Comparison of ENCODE assay signal across 26 cellular contexts in genomic region chr3:139198929-139199328, GRCh38.
DNase-seq lines count a peak whose midpoint lies in the region; ATAC-seq, FAIRE-seq and TF ChIP-seq lines count a peak whose summit lies in the region.
"Had no signal": no experiment of that assay in that cellular context is flagged by ENCODE, and none has a peak within 500 bp of the region (broad histone marks: within the 10 kb centered on the region; RNA-seq: fewer than 3 reads in every experiment).

No MANE protein-coding gene starts in this region.

- no peaks in the 10 kb centered on the region for H3K36me3 ChIP-seq in right lobe of liver
- no peaks in the 10 kb centered on the region for H3K36me3 ChIP-seq in HepG2 (replicated peaks in 1 of 2; ENCODE audit: control insufficient read depth in 1 of 2, insufficient read depth in 2 of 2, low read length in 2 of 2)
- H3K36me3 ChIP-seq in thyroid gland: no peaks in the 10 kb centered on the region
- H3K36me3 ChIP-seq: pancreas, tibial artery had no signal

- H2AFZ ChIP-seq in HepG2 (ENCODE audit: low read length): no peak overlapping the region

- BruUV-seq in HepG2 (replicated peaks; lab: Mats Ljungman, UMichigan): no TSS peak

- H3K79me2 ChIP-seq in HepG2 (ENCODE audit: insufficient read depth, low read length): no peaks in the 10 kb centered on the region

- no peaks in the 10 kb centered on the region for H4K20me1 ChIP-seq in HepG2 (ENCODE audit: insufficient read depth, low read length)

- no peak overlapping the region for H3K4me3 Mint-ChIP-seq in activated naive CD4-positive, alpha-beta T cell treated with anti-CD3 and anti-CD28 coated beads, Interleukin-2, amount 10 ng/mL, durations not matched to agents 7 days and 5 days
- H3K4me3 Mint-ChIP-seq: activated CD4-positive, alpha-beta memory T cell treated with anti-CD3 and anti-CD28 coated beads, Interleukin-2, amount 10 ng/mL, durations not matched to agents 7 days and 5 days; naive B cell; stimulated activated memory B cell treated with anti-CD40 and anti-IgM and Interleukin-4, amounts not matched to agents 10 μg/mL and 1 μg/mL and 100 μg/mL, for 72 hours had no signal

- POLR2A ChIA-PET in HepG2 (lab: Yijun Ruan, JAX) (no interaction called here), RWPE1 (lab: Yijun Ruan, JAX; ENCODE audit: low non-redundant PET) (no interaction called here)

- TF ChIP-seq CTCF in right lobe of liver (IDR thresholded peaks at IDR 0.05): no peak
- TF ChIP-seq CTCF in HepG2 (CRISPR knock-in tag; IDR thresholded peaks at IDR 0.05): no peak
- no peak for TF ChIP-seq CTCF in RWPE1 (conservative IDR thresholded peaks at IDR 0.05; ENCODE audit: low read depth)
- TF ChIP-seq CTCF in foreskin fibroblast (IDR thresholded peaks at IDR 0.05; ENCODE audit: low read depth, low read length): no peak
- no peak for TF ChIP-seq CTCF in thyroid gland (IDR thresholded peaks at IDR 0.05)

- H3K27ac ChIP-seq in right lobe of liver (no peak overlapping the region), HepG2 (ENCODE audit: extremely low read length, insufficient read depth, low read length) (no peak overlapping the region), RWPE1 (no peak overlapping the region), thyroid gland (no peak overlapping the region)
- H3K27ac ChIP-seq: tibial artery, VCaP had no signal

- H3K36me3 Mint-ChIP-seq in activated naive CD4-positive, alpha-beta T cell treated with anti-CD3 and anti-CD28 coated beads, Interleukin-2, amount 10 ng/mL, durations not matched to agents 7 days and 5 days: no peaks in the 10 kb centered on the region
- H3K36me3 Mint-ChIP-seq: stimulated activated memory B cell treated with anti-CD40 and anti-IgM and Interleukin-4, amounts not matched to agents 10 μg/mL and 1 μg/mL and 100 μg/mL, for 72 hours had no signal

- no peak overlapping the region for H3K4me2 ChIP-seq in HepG2 (ENCODE audit: low read depth, low read length)

- H3K9me3 Mint-ChIP-seq in activated naive CD4-positive, alpha-beta T cell treated with anti-CD3 and anti-CD28 coated beads, Interleukin-2, amount 10 ng/mL, durations not matched to agents 7 days and 5 days: peaks cover 6% of the 10 kb centered on the region

- no peaks in the 10 kb centered on the region for H3K4me1 Mint-ChIP-seq in activated naive CD4-positive, alpha-beta T cell treated with anti-CD3 and anti-CD28 coated beads, Interleukin-2, amount 10 ng/mL, durations not matched to agents 7 days and 5 days
- H3K4me1 Mint-ChIP-seq: activated CD4-positive, alpha-beta memory T cell treated with anti-CD3 and anti-CD28 coated beads, Interleukin-2, amount 10 ng/mL, durations not matched to agents 7 days and 5 days; stimulated activated memory B cell treated with anti-CD40 and anti-IgM and Interleukin-4, amounts not matched to agents 10 μg/mL and 1 μg/mL and 100 μg/mL, for 72 hours had no signal

- in situ Hi-C loops in HepG2 (cut with HindIII; ENCODE audit: extremely low pct_ligation_motif_present, low pct_unique_long_range_greater_than_20kb): no loop called here

- intact Hi-C loops in right lobe of liver (cut with DNase I) (no loop called here), HepG2 (cut with micrococcal nuclease; ENCODE audit: unreplicated experiment) (no loop called here), thyroid gland (cut with DNase I) (no loop called here)

- no peak for DNase-seq in right lobe of liver
- no peak for DNase-seq in HepG2 (ENCODE audit: low spot score)
- peak; percentile 20 for DNase-seq in RWPE1 (ENCODE audit: low spot score)
- peak; percentile 48 to 66 for DNase-seq in foreskin fibroblast
- DNase-seq in NCI-H526 (lab: John Stamatoyannopoulos, UW): no peak
- no peak for DNase-seq in activated naive CD4-positive, alpha-beta T cell treated with anti-CD3 and anti-CD28 coated beads, Interleukin-2, amount 10 ng/mL, durations not matched to agents 7 days and 5 days
- DNase-seq in thyroid gland: no peak
- DNase-seq: 8988T; activated CD4-positive, alpha-beta memory T cell treated with anti-CD3 and anti-CD28 coated beads, Interleukin-2, amount 10 ng/mL, durations not matched to agents 7 days and 5 days; activated naive CD4-positive, alpha-beta T cell treated with Interleukin-2 at 50 U/mL for 16 hours; hippocampal formation; naive B cell; NCI-H1930; NCI-H510A; pancreas; Right ventricle myocardium superior; tibial artery had no signal

- no peak for TF ChIP-seq EP300 in HepG2 (IDR thresholded peaks at IDR 0.05; ENCODE audit: low read depth in 2 of 2, low read length in 2 of 2)
- TF ChIP-seq EP300 in HepG2 (CRISPR knock-in tag; IDR thresholded peaks at IDR 0.05; ENCODE audit: borderline replicate concordance): no peak

- CTCF ChIA-PET in HepG2 (lab: Yijun Ruan, JAX; ENCODE audit: low intra/inter-chr PET ratio, low total read pairs) (no interaction called here), RWPE1 (lab: Yijun Ruan, JAX) (no interaction called here)
- CTCF ChIA-PET in activated naive CD4-positive, alpha-beta T cell treated with anti-CD3 and anti-CD28 coated beads, Interleukin-2, amount 10 ng/mL, durations not matched to agents 7 days and 5 days (lab: Charles Lee): no interaction called here

- H3K4me1 ChIP-seq in right lobe of liver: peaks cover 0 to 4% (median 2%) of the 10 kb centered on the region in 4 donors
- no peaks in the 10 kb centered on the region for H3K4me1 ChIP-seq in HepG2 (ENCODE audit: insufficient read depth, low read length)
- H3K4me1 ChIP-seq in thyroid gland: no peaks in the 10 kb centered on the region

- 43% methylated on average over 1 of the region's 2 CpGs for WGBS in right lobe of liver (ENCODE audit: insufficient coverage, low coverage, low lambda C conversion rate, missing lambda C conversion rate)
- 22% methylated on average over 2 of the region's 2 CpGs for WGBS in HepG2 (ENCODE audit: low lambda C conversion rate)
- 83 to 95% methylated on average over 2 of the region's 2 CpGs for WGBS in thyroid gland, 2 donors

- H3K27me3 Mint-ChIP-seq in activated naive CD4-positive, alpha-beta T cell treated with anti-CD3 and anti-CD28 coated beads, Interleukin-2, amount 10 ng/mL, durations not matched to agents 7 days and 5 days: peaks cover 7% of the 10 kb centered on the region
- H3K27me3 Mint-ChIP-seq: activated CD4-positive, alpha-beta memory T cell treated with anti-CD3 and anti-CD28 coated beads, Interleukin-2, amount 10 ng/mL, durations not matched to agents 7 days and 5 days had no signal

- no peak for TF ChIP-seq RAD21 in HepG2 (CRISPR knock-in tag; IDR thresholded peaks at IDR 0.05)

- H3K4me3 ChIP-seq in right lobe of liver: no peak overlapping the region
- H3K4me3 ChIP-seq in HepG2 (replicated peaks in 1 of 3; ENCODE audit: insufficient read depth in 1 of 3, low read depth in 2 of 3, low read length in 3 of 3): no peak overlapping the region
- no peak overlapping the region for H3K4me3 ChIP-seq in foreskin fibroblast (ENCODE audit: low read depth in 1 of 2, low read length in 2 of 2)
- H3K4me3 ChIP-seq in thyroid gland (replicated peaks in 1 of 3): no peak overlapping the region
- H3K4me3 ChIP-seq: lung, pancreas, tibial artery had no signal

- FAIRE-seq in HepG2 (lab: Jason Lieb, UNC): no peak
- FAIRE-seq: colon, G401.6, islet of Langerhans, pancreas had no signal

- H3K27me3 ChIP-seq in right lobe of liver (no peaks in the 10 kb centered on the region), HepG2 (ENCODE audit: control insufficient read depth in 1 of 2, insufficient read depth in 2 of 2, low read length in 2 of 2) (no peaks in the 10 kb centered on the region), thyroid gland (no peaks in the 10 kb centered on the region)
- H3K27me3 ChIP-seq: pancreas, tibial artery had no signal

- H3K27ac Mint-ChIP-seq in activated naive CD4-positive, alpha-beta T cell treated with anti-CD3 and anti-CD28 coated beads, Interleukin-2, amount 10 ng/mL, durations not matched to agents 7 days and 5 days: no peak overlapping the region
- H3K27ac Mint-ChIP-seq: activated CD4-positive, alpha-beta memory T cell treated with anti-CD3 and anti-CD28 coated beads, Interleukin-2, amount 10 ng/mL, durations not matched to agents 7 days and 5 days; stimulated activated memory B cell treated with anti-CD40 and anti-IgM and Interleukin-4, amounts not matched to agents 10 μg/mL and 1 μg/mL and 100 μg/mL, for 72 hours had no signal

- H3K9ac ChIP-seq in HepG2 (ENCODE audit: insufficient read depth, low read depth, low read length): no peak overlapping the region

- ATAC-seq in right lobe of liver (peak in 3 of 4 donors; percentile 17 to 53 (median 33)), HepG2 (no peak), GM19395 (IDR thresholded peaks at IDR 0.05; ENCODE audit: unreplicated experiment) (no peak)
- ATAC-seq: HCT116; sciatic nerve; stimulated activated memory B cell treated with anti-CD40 and anti-IgM and Interleukin-4, amounts not matched to agents 10 μg/mL and 1 μg/mL and 100 μg/mL, for 72 hours had no signal

- TF ChIP-seq POLR2A in right lobe of liver (IDR thresholded peaks at IDR 0.05) (no peak), HepG2 (IDR thresholded peaks at IDR 0.05; ENCODE audit: insufficient read depth in 1 of 2, low read depth in 2 of 2, low read length in 2 of 2) (no peak), thyroid gland (IDR thresholded peaks at IDR 0.05) (no peak)

- H3K9me3 ChIP-seq in right lobe of liver: no peaks in the 10 kb centered on the region
- H3K9me3 ChIP-seq in HepG2 (ENCODE audit: low read length): peaks cover 9% of the 10 kb centered on the region; the same call in 1 of the 2 replicates
- H3K9me3 ChIP-seq in thyroid gland: no peaks in the 10 kb centered on the region
- H3K9me3 ChIP-seq: pancreas had no signal

TF ChIP-seq in HepG2, 621 proteins besides CTCF, POLR2A, EP300 and RAD21 (continues in another document):
- TF ChIP-seq ZNF33B (CRISPR knock-in tag; IDR thresholded peaks at IDR 0.05) (no peak), TFDP1 (CRISPR knock-in tag; IDR thresholded peaks at IDR 0.05; ENCODE audit: borderline replicate concordance) (no peak)

Comparison
In these comparisons a context has a peak if more than half of its experiments do, and no peak if none do; other contexts are left out.
1. ATAC-seq: peak in right lobe of liver (3 of 4); none in HepG2 (single experiment) and GM19395 (single experiment).
2. DNase-seq: peak in RWPE1 (single experiment) and foreskin fibroblast (2 of 2); none in right lobe of liver (0 of 3), HepG2 (single experiment), NCI-H526 (0 of 2), activated naive CD4-positive, alpha-beta T cell treated with anti-CD3 and anti-CD28 coated beads, Interleukin-2, amount 10 ng/mL, durations not matched to agents 7 days and 5 days (single experiment) and thyroid gland (0 of 2).